ENCODE assay signal across 21 cellular contexts in genomic region chr16:67766281-67766680, GRCh38. TPM values are rescaled to one million over a fixed set of nuclear protein-coding genes. Genes with fewer than 3 reads are reported as not detected.
DNase-seq lines count a peak whose midpoint lies in the region; ATAC-seq, FAIRE-seq and TF ChIP-seq lines count a peak whose summit lies in the region.
"Had no signal": no experiment of that assay in that cellular context is flagged by ENCODE, and none has a peak within 500 bp of the region (broad histone marks: within the 10 kb centered on the region; RNA-seq: fewer than 3 reads in every experiment).

No MANE protein-coding gene starts in this region.

- no peak for DNase-seq in activated CD4-positive, alpha-beta T cell treated with anti-CD3 and anti-CD28 coated beads, Interleukin-2, amount 10 ng/mL, durations not matched to agents 24 days and 14 days
- DNase-seq in activated CD4-positive, alpha-beta T cell treated with anti-CD3 and anti-CD28 coated beads for 36 hours: no peak
- peak; percentile 57 for DNase-seq in astrocyte of the hippocampus (ENCODE audit: low read depth, low spot score)
- peak; percentile 92 for DNase-seq in left kidney (ENCODE audit: low read depth, low spot score)
- DNase-seq in D721Med (ENCODE audit: insufficient read length, low spot score): no peak
- DNase-seq in left ventricle myocardium superior: no peak
- DNase-seq: AML-193; CD8-positive, alpha-beta memory T cell; DMS79 treated with DMSO at 0.1 percent for 48 hours; HCEC 1CT; KG1; NCI-H1092 treated with DMSO at 0.1 percent for 48 hours; NCI-H1436 treated with DMSO at 0.1 percent for 48 hours; NCI-H1930; NCI-H2171; NCI-H345; NCI-H524; NCI-H774; NK-92 treated with Interleukin-12 subunit alpha and Interleukin-12 subunit beta, amount 100 ng/mL, for 24 hours; SHP77 treated with DMSO at 0.1 percent for 48 hours had no signal

- H3K4me1 Mint-ChIP-seq in activated CD4-positive, alpha-beta T cell treated with anti-CD3 and anti-CD28 coated beads, Interleukin-2, amount 10 ng/mL, durations not matched to agents 24 days and 14 days: peaks cover 6% of the 10 kb centered on the region
- H3K4me1 Mint-ChIP-seq in activated CD4-positive, alpha-beta T cell treated with anti-CD3 and anti-CD28 coated beads for 36 hours: peaks cover under 1% of the 10 kb centered on the region

- no peak overlapping the region for H3K4me3 Mint-ChIP-seq in activated CD4-positive, alpha-beta T cell treated with anti-CD3 and anti-CD28 coated beads, Interleukin-2, amount 10 ng/mL, durations not matched to agents 24 days and 14 days
- H3K4me3 Mint-ChIP-seq in activated CD4-positive, alpha-beta T cell treated with anti-CD3 and anti-CD28 coated beads for 36 hours: no peak overlapping the region
- H3K4me3 Mint-ChIP-seq: CD8-positive, alpha-beta memory T cell had no signal

- no peaks in the 10 kb centered on the region for H3K27me3 Mint-ChIP-seq in activated CD4-positive, alpha-beta T cell treated with anti-CD3 and anti-CD28 coated beads, Interleukin-2, amount 10 ng/mL, durations not matched to agents 24 days and 14 days
- H3K27me3 Mint-ChIP-seq in activated CD4-positive, alpha-beta T cell treated with anti-CD3 and anti-CD28 coated beads for 36 hours: no peaks in the 10 kb centered on the region
- H3K27me3 Mint-ChIP-seq: CD8-positive, alpha-beta memory T cell had no signal

- no peak for FAIRE-seq in D721Med (lab: Jason Lieb, UNC)

- CTCF ChIA-PET in activated CD4-positive, alpha-beta T cell treated with anti-CD3 and anti-CD28 coated beads for 36 hours (lab: Charles Lee): interaction anchor here (0.7 to 0.9 kb wide), 2 partner anchors 14 to 15 kb away, joined by 3 to 4 read pairs; no protein-coding TSS in a partner anchor

- H3K27ac Mint-ChIP-seq in activated CD4-positive, alpha-beta T cell treated with anti-CD3 and anti-CD28 coated beads, Interleukin-2, amount 10 ng/mL, durations not matched to agents 24 days and 14 days: peak overlapping the region; percentile 6
- H3K27ac Mint-ChIP-seq in activated CD4-positive, alpha-beta T cell treated with anti-CD3 and anti-CD28 coated beads for 36 hours: no peak overlapping the region

- POLR2A ChIA-PET in activated CD4-positive, alpha-beta T cell treated with anti-CD3 and anti-CD28 coated beads for 36 hours (lab: Charles Lee): no interaction called here

- H3K9me3 Mint-ChIP-seq in activated CD4-positive, alpha-beta T cell treated with anti-CD3 and anti-CD28 coated beads, Interleukin-2, amount 10 ng/mL, durations not matched to agents 24 days and 14 days: no peaks in the 10 kb centered on the region
- no peaks in the 10 kb centered on the region for H3K9me3 Mint-ChIP-seq in activated CD4-positive, alpha-beta T cell treated with anti-CD3 and anti-CD28 coated beads for 36 hours (ENCODE audit: low read depth)
- H3K9me3 Mint-ChIP-seq: CD8-positive, alpha-beta memory T cell had no signal

- ATAC-seq in activated CD4-positive, alpha-beta T cell treated with anti-CD3 and anti-CD28 coated beads for 36 hours: no peak
- no peak for ATAC-seq in left ventricle myocardium superior
- ATAC-seq in HG03460 (IDR thresholded peaks at IDR 0.05; ENCODE audit: unreplicated experiment): no peak

- intact Hi-C loops in activated CD4-positive, alpha-beta T cell treated with anti-CD3 and anti-CD28 coated beads, Interleukin-2, amount 10 ng/mL, durations not matched to agents 24 days and 14 days (cut with micrococcal nuclease): no loop called here
- intact Hi-C loops in activated CD4-positive, alpha-beta T cell treated with anti-CD3 and anti-CD28 coated beads for 36 hours (cut with DNase I, micrococcal nuclease): no loop called here
- intact Hi-C loops in left ventricle myocardium superior (cut with micrococcal nuclease): no loop called here

- H3K36me3 Mint-ChIP-seq in activated CD4-positive, alpha-beta T cell treated with anti-CD3 and anti-CD28 coated beads, Interleukin-2, amount 10 ng/mL, durations not matched to agents 24 days and 14 days (ENCODE audit: low read depth): peaks cover 24% of the 10 kb centered on the region
- peaks cover 11% of the 10 kb centered on the region for H3K36me3 Mint-ChIP-seq in activated CD4-positive, alpha-beta T cell treated with anti-CD3 and anti-CD28 coated beads for 36 hours (ENCODE audit: low read depth)

- TF ChIP-seq CTCF in D721Med (IDR thresholded peaks at IDR 0.05; ENCODE audit: insufficient read depth, missing control alignments): no peak

RNA-seq across cellular contexts. Expression of gene RANBP10, which starts 40.1 kb away (rescaled TPM):
- total RNA-seq in activated CD4-positive, alpha-beta T cell treated with anti-CD3 and anti-CD28 coated beads, Interleukin-2, amount 10 ng/mL, durations not matched to agents 24 days and 14 days: 18.2 and 18.6 TPM in 2 replicates
- 10 to 100 TPM; 15.6 to 18.0 TPM for total RNA-seq in activated CD4-positive, alpha-beta T cell treated with anti-CD3 and anti-CD28 coated beads for 36 hours
- 11.8 TPM for total RNA-seq in left ventricle myocardium superior

RNA-seq across cellular contexts. Expression of gene TSNAXIP1, which starts 40.4 kb away (rescaled TPM):
- total RNA-seq in activated CD4-positive, alpha-beta T cell treated with anti-CD3 and anti-CD28 coated beads, Interleukin-2, amount 10 ng/mL, durations not matched to agents 24 days and 14 days: 0.65 and 0.80 TPM in 2 replicates
- total RNA-seq in activated CD4-positive, alpha-beta T cell treated with anti-CD3 and anti-CD28 coated beads for 36 hours: 1 to 10 TPM in 1 of 2 experiments, under 1 TPM in 1; 0.62 to 1.1 TPM
- 0.37 TPM for total RNA-seq in left ventricle myocardium superior

RNA-seq across cellular contexts. Expression of gene GFOD2, which starts 47.2 kb away (rescaled TPM):
- total RNA-seq in activated CD4-positive, alpha-beta T cell treated with anti-CD3 and anti-CD28 coated beads, Interleukin-2, amount 10 ng/mL, durations not matched to agents 24 days and 14 days: 16.2 and 18.3 TPM in 2 replicates
- 10 to 100 TPM in 1 of 2 experiments, 1 to 10 TPM in 1; 8.7 to 11.5 TPM for total RNA-seq in activated CD4-positive, alpha-beta T cell treated with anti-CD3 and anti-CD28 coated beads for 36 hours
- 8.1 TPM for total RNA-seq in left ventricle myocardium superior

Comparison
In these comparisons a context has a peak if more than half of its experiments do, and no peak if none do; other contexts are left out.
1. DNase-seq: peak in astrocyte of the hippocampus (single experiment) and left kidney (single experiment); none in activated CD4-positive, alpha-beta T cell treated with anti-CD3 and anti-CD28 coated beads, Interleukin-2, amount 10 ng/mL, durations not matched to agents 24 days and 14 days (single experiment), activated CD4-positive, alpha-beta T cell treated with anti-CD3 and anti-CD28 coated beads for 36 hours (single experiment), D721Med (single experiment) and left ventricle myocardium superior (single experiment).